Comparison of ENCODE assay signal across 6 cellular contexts in the genomic region with DNA sequence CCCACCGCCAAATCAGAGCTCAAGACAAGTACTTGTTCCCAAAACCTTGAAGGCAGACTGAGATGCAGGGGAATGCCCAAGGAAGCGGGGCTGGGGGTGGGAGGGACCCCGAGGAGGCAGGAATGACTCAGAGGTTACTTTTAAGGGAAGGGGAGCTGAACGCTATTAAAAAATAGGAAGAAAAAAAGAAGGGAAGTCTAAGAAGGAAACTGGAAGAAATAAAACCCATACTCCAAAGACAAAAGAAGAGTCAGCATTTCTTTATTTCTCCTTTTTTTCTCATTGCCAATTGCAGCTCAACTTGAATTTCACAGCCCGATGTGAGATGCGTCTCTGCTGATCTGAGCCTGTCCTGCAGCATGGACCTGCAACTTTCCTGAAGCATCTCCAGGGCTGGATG. TPM values are rescaled to one million over a fixed set of nuclear protein-coding genes. Genes with fewer than 3 reads are reported as not detected.
"Had no signal": no experiment of that assay in that cellular context is flagged by ENCODE, and none has a peak within 500 bp of the region (broad histone marks: within the 10 kb centered on the region; RNA-seq: fewer than 3 reads in every experiment).

No MANE protein-coding gene starts in this region.

RNA-seq across cellular contexts. Expression of a gene that starts 13.3 kb away (rescaled TPM):
- total RNA-seq: activated T-helper 2 cell treated with anti-CD3 and anti-CD28 coated beads, Interferon-gamma antibody, Interleukin-2, Interleukin-4, amounts not matched to agents 10 μg/mL and 5 μg/mL and 100 μg/mL, durations not matched to agents 14 hours and 24 hours and 36 hours; SJSA1; T-helper 1 cell treated with Interleukin-12 subunit alpha and Interleukin-12 subunit beta and Interleukin-4 antibody, amounts not matched to agents 30 ng/mL and 1 ng/mL, for 36 hours had no signal

RNA-seq across cellular contexts. Expression of a gene that starts 19.2 kb away (rescaled TPM):
- total RNA-seq: activated CD8-positive, alpha-beta T cell treated with anti-CD3 and anti-CD28 coated beads for 36 hours; activated naive CD8-positive, alpha-beta T cell treated with anti-CD3 and anti-CD28 coated beads for 36 hours; activated T-cell treated with anti-CD3 and anti-CD28 coated beads, Interleukin-2, amount 50 U/mL, for 72 hours; SJSA1; T-helper 1 cell treated with Interleukin-12 subunit alpha and Interleukin-12 subunit beta and Interleukin-4 antibody, amounts not matched to agents 30 ng/mL and 1 ng/mL, for 36 hours had no signal

RNA-seq across cellular contexts. Expression of a gene that starts 50.1 kb away (rescaled TPM):
- total RNA-seq: activated CD8-positive, alpha-beta T cell treated with anti-CD3 and anti-CD28 coated beads for 36 hours; activated naive CD8-positive, alpha-beta T cell treated with anti-CD3 and anti-CD28 coated beads for 36 hours; activated T-cell treated with anti-CD3 and anti-CD28 coated beads, Interleukin-2, amount 50 U/mL, for 72 hours; activated T-helper 2 cell treated with anti-CD3 and anti-CD28 coated beads, Interferon-gamma antibody, Interleukin-2, Interleukin-4, amounts not matched to agents 10 μg/mL and 5 μg/mL and 100 μg/mL, durations not matched to agents 14 hours and 24 hours and 36 hours; SJSA1; T-helper 1 cell treated with Interleukin-12 subunit alpha and Interleukin-12 subunit beta and Interleukin-4 antibody, amounts not matched to agents 30 ng/mL and 1 ng/mL, for 36 hours had no signal
